ENCODE assay signal across 9 cellular contexts in the genomic region with DNA sequence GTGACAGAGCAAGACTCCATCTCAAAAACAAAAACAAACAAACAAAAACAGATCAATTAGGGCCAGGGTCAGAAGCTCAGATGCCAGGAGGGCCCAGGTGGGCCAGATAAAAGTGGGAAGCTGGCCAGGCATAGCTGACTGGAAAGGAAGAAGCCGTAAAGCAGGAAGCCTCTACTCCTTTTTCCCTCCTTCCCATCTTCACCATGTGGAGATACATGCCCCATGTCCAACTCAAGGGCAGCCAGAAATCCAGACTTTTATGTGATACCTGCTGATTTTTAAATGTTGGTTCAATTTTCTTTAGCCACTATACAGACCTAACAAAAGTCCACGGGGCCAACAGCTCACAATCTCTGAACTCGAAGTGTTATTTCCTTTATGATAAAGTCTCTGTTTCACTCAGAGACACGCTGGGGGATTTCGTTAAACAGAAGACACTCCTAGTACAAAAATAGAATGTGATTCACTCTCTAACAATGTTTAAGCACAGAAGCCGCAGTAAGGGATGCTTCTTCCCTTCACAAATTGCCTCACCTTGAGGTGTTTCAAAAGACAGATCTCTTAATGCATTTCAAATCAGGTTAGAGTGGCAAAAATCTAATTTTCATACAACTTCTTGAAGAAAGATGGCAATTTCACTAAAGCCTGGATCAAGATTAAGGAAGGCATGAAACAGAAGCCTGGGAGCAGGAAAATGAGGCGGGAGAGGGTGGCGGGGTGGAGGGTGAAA. TPM values are rescaled to one million over a fixed set of nuclear protein-coding genes. Genes with fewer than 3 reads are reported as not detected.
DNase-seq lines count a peak whose midpoint lies in the region; ATAC-seq, FAIRE-seq and TF ChIP-seq lines count a peak whose summit lies in the region.
"Had no signal": no experiment of that assay in that cellular context is flagged by ENCODE, and none has a peak within 500 bp of the region (broad histone marks: within the 10 kb centered on the region; RNA-seq: fewer than 3 reads in every experiment).

No MANE protein-coding gene starts in this region.

- H3K79me2 ChIP-seq in keratinocyte (ENCODE audit: control insufficient read depth, insufficient read depth, low read length), result no peaks in the 10 kb centered on the region

- H3K27me3 ChIP-seq in keratinocyte (ENCODE audit: control insufficient read depth, extremely low read depth, insufficient read depth, low read length), result peaks cover 12% of the 10 kb centered on the region

- H3K9me3 ChIP-seq in keratinocyte (ENCODE audit: control insufficient read depth, low read depth, low read length), result no peaks in the 10 kb centered on the region

- H4K20me1 ChIP-seq in keratinocyte (ENCODE audit: control insufficient read depth, extremely low read depth, insufficient read depth, low read length), result no peaks in the 10 kb centered on the region

- no peak for TF ChIP-seq CTCF in keratinocyte (optimal IDR thresholded peaks at IDR 0.05 in 1 of 3, IDR thresholded peaks at IDR 0.05 in 1 of 3, conservative IDR thresholded peaks at IDR 0.05 in 1 of 3; ENCODE audit: extremely low read depth in 1 of 3, insufficient read depth in 2 of 3, low read length in 3 of 3)

- no peaks in the 10 kb centered on the region for H3K9me1 ChIP-seq in keratinocyte (ENCODE audit: control insufficient read depth, extremely low read depth, insufficient read depth, low read length)

- H3K4me3 ChIP-seq in keratinocyte (ENCODE audit: control insufficient read depth in 2 of 3, extremely low read depth in 1 of 3, insufficient read depth in 2 of 3, low read depth in 1 of 3, low read length in 3 of 3), result peak overlapping the region in 1 of 3 experiments; percentile 11

- peak overlapping the region; percentile 16 for H3K27ac ChIP-seq in keratinocyte (ENCODE audit: control insufficient read depth, insufficient read depth, low read length)

- H3K9ac ChIP-seq in keratinocyte (ENCODE audit: control insufficient read depth, extremely low read depth, insufficient read depth, low read length), result peak overlapping the region; percentile 43

- FAIRE-seq in keratinocyte (lab: Jason Lieb, UNC), result peak; percentile 66

- ATAC-seq in GM18870 (IDR thresholded peaks at IDR 0.05; ENCODE audit: unreplicated experiment) (peak; percentile 77), HG02623 (IDR thresholded peaks at IDR 0.05; ENCODE audit: unreplicated experiment) (peak; percentile 72)

- H3K4me1 ChIP-seq in keratinocyte (ENCODE audit: control insufficient read depth, extremely low read depth, insufficient read depth, low read length), result peaks cover 16% of the 10 kb centered on the region

- H3K36me3 ChIP-seq in keratinocyte (ENCODE audit: control insufficient read depth in 2 of 2, extremely low read depth in 1 of 2, insufficient read depth in 2 of 2, low read length in 2 of 2), result no peaks in the 10 kb centered on the region

- DNase-seq in NOMO-1 treated with dmso at 0.1 percent for 144 hours (lab: John Stamatoyannopoulos, UW; ENCODE audit: unreplicated experiment) (peak; percentile 4), keratinocyte (ENCODE audit: low read depth, low spot score) (no peak), NCI-H82 treated with DMSO at 0.1 percent for 48 hours (lab: John Stamatoyannopoulos, UW; ENCODE audit: unreplicated experiment) (no peak), SW 1271 (lab: John Stamatoyannopoulos, UW) (no peak), NCI-H1092 (lab: John Stamatoyannopoulos, UW) (no peak)
- no peak for DNase-seq in activated CD4-positive, alpha-beta T cell treated with anti-CD3 and anti-CD28 coated beads, Interleukin-2, amount 50 U/mL, for 1 hour

- peak overlapping the region; percentile 46 for H2AFZ ChIP-seq in keratinocyte (ENCODE audit: control insufficient read depth, low read length)

- dilution Hi-C loops in keratinocyte (cut with MboI; ENCODE audit: extremely low pct_ligation_motif_present, low sequenced_read_pairs), result no loop called here

- peak overlapping the region; percentile 77 for H3K4me2 ChIP-seq in keratinocyte (ENCODE audit: control insufficient read depth, extremely low read depth, insufficient read depth, low read depth, low read length)

RNA-seq across cellular contexts. Expression of a gene that starts 14.0 kb away (rescaled TPM):
- not detected in 3 replicates for polyA plus RNA-seq in keratinocyte
- not detected for polyA plus RNA-seq in keratinocyte (2011; ENCODE audit: low read depth)
- not detected in 2 replicates for polyA plus RNA-seq in keratinocyte (2011; cell fraction: cytosol; rRNA removed)
- polyA plus RNA-seq in keratinocyte (2011; cell fraction: nucleus; rRNA removed), result not detected in 2 replicates
- not detected in 2 replicates for polyA plus RNA-seq in keratinocyte (2012; ENCODE audit: low replicate concordance)
- not detected in 3 replicates for polyA minus RNA-seq in keratinocyte
- not detected for polyA minus RNA-seq in keratinocyte (2011; cell fraction: cytosol; rRNA and poly(A)+ RNA removed)
- polyA minus RNA-seq in keratinocyte (2011; cell fraction: nucleus; rRNA and poly(A)+ RNA removed), result not detected in 2 replicates
- polyA plus RNA-seq: urinary bladder had no signal

RNA-seq across cellular contexts. Expression of a gene that starts 48.9 kb away (rescaled TPM):
- 29.9 to 42.1 TPM (median 38.5 TPM) in 3 replicates for polyA plus RNA-seq in keratinocyte
- polyA plus RNA-seq in keratinocyte (2011; ENCODE audit: low read depth), result 36.9 TPM
- polyA plus RNA-seq in keratinocyte (2011; cell fraction: cytosol; rRNA removed), result 45.7 and 76.1 TPM in 2 replicates
- polyA plus RNA-seq in keratinocyte (2011; cell fraction: nucleus; rRNA removed), result 51.2 and 52.1 TPM in 2 replicates
- 27.3 and 32.8 TPM in 2 replicates for polyA plus RNA-seq in keratinocyte (2012; ENCODE audit: low replicate concordance)
- polyA minus RNA-seq in keratinocyte, result 14.8 to 33.4 TPM (median 31.3 TPM) in 3 replicates
- polyA minus RNA-seq in keratinocyte (2011; cell fraction: cytosol; rRNA and poly(A)+ RNA removed), result 39.1 TPM
- polyA minus RNA-seq in keratinocyte (2011; cell fraction: nucleus; rRNA and poly(A)+ RNA removed), result 17.3 and 26.5 TPM in 2 replicates

RNA-seq across cellular contexts. Expression of a gene that starts 49.0 kb away (rescaled TPM):
- 6.0 to 10.0 TPM (median 7.8 TPM) in 3 replicates for polyA plus RNA-seq in keratinocyte
- polyA plus RNA-seq in keratinocyte (2011; ENCODE audit: low read depth), result 9.9 TPM
- 7.9 and 12.5 TPM in 2 replicates for polyA plus RNA-seq in keratinocyte (2011; cell fraction: cytosol; rRNA removed)
- 6.4 and 7.8 TPM in 2 replicates for polyA plus RNA-seq in keratinocyte (2011; cell fraction: nucleus; rRNA removed)
- 8.3 and 9.5 TPM in 2 replicates for polyA plus RNA-seq in keratinocyte (2012; ENCODE audit: low replicate concordance)
- polyA minus RNA-seq in keratinocyte, result 7.1 to 8.6 TPM (median 8.5 TPM) in 3 replicates
- polyA minus RNA-seq in keratinocyte (2011; cell fraction: cytosol; rRNA and poly(A)+ RNA removed), result 9.6 TPM
- polyA minus RNA-seq in keratinocyte (2011; cell fraction: nucleus; rRNA and poly(A)+ RNA removed), result 3.6 and 5.7 TPM in 2 replicates
